18 cellular contexts compared by ENCODE assay signal in the genomic region with DNA sequence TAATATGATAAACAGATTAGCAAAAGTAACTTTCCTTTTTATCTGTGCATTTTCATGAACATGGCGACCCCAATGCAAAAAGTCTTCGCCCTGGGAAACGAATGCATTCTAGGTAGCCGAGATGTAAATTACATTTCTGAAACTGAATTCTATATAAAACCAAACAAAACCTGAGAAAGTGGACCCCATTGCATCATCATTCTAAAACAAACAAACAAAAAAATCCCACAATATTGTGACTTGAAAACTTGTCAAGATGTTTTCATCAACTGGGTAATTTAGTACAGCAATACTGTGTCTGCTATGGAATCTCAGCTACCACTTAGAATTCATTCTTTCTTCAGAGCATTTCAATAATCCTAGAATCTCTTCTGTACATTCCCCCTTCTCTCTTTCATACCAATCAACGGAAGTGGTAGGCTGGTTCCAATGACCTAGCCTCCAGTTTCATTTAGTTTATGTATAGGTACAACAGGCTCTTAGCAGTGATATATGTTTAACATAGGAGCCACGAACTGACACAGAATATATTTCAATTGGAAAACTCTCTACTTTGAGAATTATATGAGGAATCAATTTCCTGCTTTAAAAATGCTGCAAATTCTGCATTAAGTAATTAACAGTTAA.
DNase-seq lines count a peak whose midpoint lies in the region; ATAC-seq and TF ChIP-seq lines count a peak whose summit lies in the region.
"Had no signal": no experiment of that assay in that cellular context is flagged by ENCODE, and none has a peak within 500 bp of the region (broad histone marks: within the 10 kb centered on the region; RNA-seq: fewer than 3 reads in every experiment).

No MANE protein-coding gene starts in this region.

- ATAC-seq in HG03108 (IDR thresholded peaks at IDR 0.05; ENCODE audit: unreplicated experiment) (peak; percentile 54), HG03196 (IDR thresholded peaks at IDR 0.05; ENCODE audit: unreplicated experiment) (no peak)

- DNase-seq in GM13977 (ENCODE audit: low spot score) (peak; percentile 22), neural progenitor cell (ENCODE audit: low spot score) (no peak), NCI-H146 (lab: John Stamatoyannopoulos, UW) (no peak), dedifferentiated amniotic fluid mesenchymal stem cell (ENCODE audit: extremely low spot score) (no peak)
- DNase-seq: CD4-positive, CD25-positive, alpha-beta regulatory T cell; EL; MG63; NCI-H1092 treated with DMSO at 0.1 percent for 48 hours; NCI-H1694 treated with DMSO at 0.1 percent for 48 hours; NCI-H2107; NCI-H2227 treated with DMSO at 0.1 percent for 48 hours; NCI-H524 treated with DMSO at 0.1 percent for 48 hours; OCI-M1; SJCRH30 had no signal

- H3K27me3 ChIP-seq in neural progenitor cell = no peaks in the 10 kb centered on the region
- H3K27me3 ChIP-seq: MG63, SJCRH30 had no signal

- H3K27ac Mint-ChIP-seq in neural progenitor cell = no peak overlapping the region

- H3K4me3 Mint-ChIP-seq in neural progenitor cell = no peak overlapping the region

- in situ Hi-C loops in GM13977 (cut with MboI; ENCODE audit: low pct_unique_long_range_greater_than_20kb, low sequenced_read_pairs, unreplicated experiment) = no loop called here

- TF ChIP-seq CTCF in GM13977 (IDR thresholded peaks at IDR 0.05; ENCODE audit: extremely low read depth, insufficient read depth, missing control alignments) = no peak
- no peak for TF ChIP-seq CTCF in VCaP (conservative IDR thresholded peaks at IDR 0.05)
- no peak for TF ChIP-seq CTCF in neural progenitor cell (IDR thresholded peaks at IDR 0.05)

- no peaks in the 10 kb centered on the region for H3K4me1 Mint-ChIP-seq in neural progenitor cell

- peaks cover 84% of the 10 kb centered on the region for H4K20me1 ChIP-seq in neural progenitor cell (ENCODE audit: low read depth)

- no peak overlapping the region for H3K9ac ChIP-seq in neural progenitor cell

- no peak overlapping the region for H3K4me2 ChIP-seq in neural progenitor cell

- no peaks in the 10 kb centered on the region for H3K36me3 ChIP-seq in neural progenitor cell
- H3K36me3 ChIP-seq: HAP-1, MG63, SJCRH30 had no signal

- H3K36me3 Mint-ChIP-seq in neural progenitor cell = peaks cover 6% of the 10 kb centered on the region

- peaks cover 24% of the 10 kb centered on the region for H3F3A ChIP-seq in neural progenitor cell (ENCODE audit: low read depth)

- H3K4me3 ChIP-seq in neural progenitor cell = no peak overlapping the region
- H3K4me3 ChIP-seq: HAP-1, MG63, SJCRH30 had no signal

- H3K79me2 ChIP-seq in neural progenitor cell (ENCODE audit: low read depth) = peaks cover 100% of the 10 kb centered on the region

- peaks cover 10% of the 10 kb centered on the region for H3K27me3 Mint-ChIP-seq in neural progenitor cell (ENCODE audit: insufficient read depth, low read depth)
- H3K27me3 Mint-ChIP-seq: CD4-positive, CD25-positive, alpha-beta regulatory T cell had no signal

- H2AFZ ChIP-seq in neural progenitor cell (replicated peaks) = no peak overlapping the region

- H3K27ac ChIP-seq in VCaP (0 out of 2 replicates have a peak overlapping the region, but pooled peaks have one; percentile 3), neural progenitor cell (peak overlapping the region; percentile 29)
- H3K27ac ChIP-seq: SJCRH30 had no signal

- peaks cover 11% of the 10 kb centered on the region for H3K9me3 Mint-ChIP-seq in neural progenitor cell
- H3K9me3 Mint-ChIP-seq: CD4-positive, CD25-positive, alpha-beta regulatory T cell had no signal

- H3K4me1 ChIP-seq in neural progenitor cell = peaks cover 27% of the 10 kb centered on the region
- H3K4me1 ChIP-seq: SJCRH30 had no signal

- no peaks in the 10 kb centered on the region for H3K9me3 ChIP-seq in neural progenitor cell (ENCODE audit: low read depth)
- H3K9me3 ChIP-seq: HAP-1, MG63, SJCRH30 had no signal
